In the genomic region with DNA sequence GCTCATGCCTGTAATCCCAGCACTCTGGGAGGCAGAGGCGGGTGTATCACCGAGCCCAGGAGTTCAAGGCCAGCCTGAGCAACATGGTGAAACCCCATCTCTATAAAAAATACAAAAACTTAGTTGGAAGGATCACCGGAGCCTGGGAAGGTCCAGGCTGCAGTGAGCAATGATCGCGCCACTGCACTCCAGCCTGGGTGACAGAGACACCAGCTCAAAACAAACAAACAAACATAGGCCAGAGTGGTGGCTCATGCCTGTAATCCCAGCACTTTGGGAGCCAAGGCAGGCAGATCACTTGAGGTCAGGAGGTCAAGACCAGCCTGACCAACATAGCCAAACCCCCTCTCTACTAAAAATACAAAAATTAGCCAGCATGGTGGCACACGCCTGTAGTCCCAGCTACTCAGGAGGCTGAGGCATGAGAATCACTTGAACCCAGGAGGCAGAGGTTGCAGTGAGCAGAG, we compare ENCODE assay signal across 1 cellular context. TPM values are rescaled to one million over a fixed set of nuclear protein-coding genes. Genes with fewer than 3 reads are reported as not detected.
"Had no signal": no experiment of that assay in that cellular context is flagged by ENCODE, and none has a peak within 500 bp of the region (broad histone marks: within the 10 kb centered on the region; RNA-seq: fewer than 3 reads in every experiment).

No MANE protein-coding gene starts in this region.

RNA-seq across cellular contexts. Expression of a gene that starts 10.5 kb away (rescaled TPM):
- polyA plus RNA-seq: IgD-negative memory B cell had no signal
